In genomic region chr9:86057491-86057890, GRCh38 we compare ENCODE assay signal across 30 cellular contexts.
"Had no signal": no experiment of that assay in that cellular context is flagged by ENCODE, and none has a peak within 500 bp of the region (broad histone marks: within the 10 kb centered on the region; RNA-seq: fewer than 3 reads in every experiment).

No MANE protein-coding gene starts in this region.

- H3K4me3 ChIP-seq: ovary, right lobe of liver, sigmoid colon, suprapubic skin, testis, tibial artery, transverse colon, upper lobe of right lung, uterus had no signal

- H3K9me3 Mint-ChIP-seq: naive thymus-derived CD8-positive, alpha-beta T cell; natural killer cell treated with Interleukin-12 subunit alpha and Interleukin-12 subunit beta and Interleukin-15 and Interleukin-18, amount 100 ng/mL, for 72 hours; nephron progenitor cell; neural crest cell; stimulated activated effector memory CD8-positive, alpha-beta T cell treated with anti-CD3 and anti-CD28 coated beads, Interleukin-12 subunit alpha, Interleukin-12 subunit beta, amount 100 ng/mL, for 72 hours; stimulated activated naive CD8-positive, alpha-beta T cell treated with anti-CD3 and anti-CD28 coated beads, Interleukin-15, Interleukin-2, amounts not matched to agents 100 ng/mL and 50 ng/mL, for 24 hours; type B pancreatic cell had no signal

- H3K27me3 Mint-ChIP-seq: progenitor cell of endocrine pancreas, type B pancreatic cell had no signal

- H3K27ac Mint-ChIP-seq: naive B cell; natural killer cell treated with Interleukin-12 subunit alpha and Interleukin-12 subunit beta and Interleukin-15 and Interleukin-18, amount 100 ng/mL, for 72 hours; nephron progenitor cell; progenitor cell of endocrine pancreas; stimulated activated effector memory CD8-positive, alpha-beta T cell treated with anti-CD3 and anti-CD28 coated beads, Interleukin-12 subunit alpha, Interleukin-12 subunit beta, amount 100 ng/mL, for 72 hours; stimulated activated naive CD8-positive, alpha-beta T cell treated with anti-CD3 and anti-CD28 coated beads, Interleukin-15, Interleukin-2, amounts not matched to agents 100 ng/mL and 50 ng/mL, for 24 hours; type B pancreatic cell had no signal

- H3K9ac ChIP-seq: parathyroid adenoma had no signal

- H3K79me2 ChIP-seq: parathyroid adenoma had no signal

- FAIRE-seq: small intestine had no signal

- H2AFZ ChIP-seq: parathyroid adenoma had no signal

- H3K9me3 ChIP-seq: ovary, right lobe of liver, sigmoid colon, suprapubic skin, testis, tibial artery, transverse colon, upper lobe of right lung, uterus had no signal

- DNase-seq: naive B cell; naive thymus-derived CD8-positive, alpha-beta T cell; nephron progenitor cell; occipital lobe; ovary; posterior cingulate gyrus; retina; right cardiac atrium; right lobe of liver; sigmoid colon; small intestine; stimulated activated CD4-positive, alpha-beta T cell treated with anti-CD3 and anti-CD28 coated beads, Interleukin-15, amount 100 ng/mL, for 24 hours; stimulated activated CD4-positive, alpha-beta T cell treated with anti-CD3 and anti-CD28 coated beads, Interleukin-2, amount 100 ng/mL, for 24 hours; stimulated activated CD4-positive, alpha-beta T cell treated with anti-CD3 and anti-CD28 coated beads, Interleukin-2, amount 100 ng/mL, for 48 hours; stimulated activated CD4-positive, alpha-beta T cell treated with anti-CD3 and anti-CD28 coated beads, Interleukin-4, amount 100 ng/mL, for 24 hours; stimulated activated naive CD4-positive, alpha-beta T cell; substantia nigra; testis; tibial artery; transverse colon; upper lobe of right lung; uterus had no signal

- H3K36me3 ChIP-seq: ovary, right lobe of liver, sigmoid colon, suprapubic skin, tibial artery, transverse colon, upper lobe of right lung, uterus had no signal

- H3K4me1 Mint-ChIP-seq: naive B cell; naive thymus-derived CD8-positive, alpha-beta T cell; neural crest cell had no signal

- H3K4me1 ChIP-seq: parathyroid adenoma, sigmoid colon, suprapubic skin, testis, tibial artery, upper lobe of right lung, uterus had no signal

- H3K27me3 ChIP-seq: ovary, right lobe of liver, sigmoid colon, suprapubic skin, testis, tibial artery, transverse colon, upper lobe of right lung, uterus had no signal

- H3K27ac ChIP-seq: ovary, parathyroid adenoma, right lobe of liver, sigmoid colon, suprapubic skin, testis, tibial artery, transverse colon, upper lobe of right lung, uterus had no signal

- H3K36me3 Mint-ChIP-seq: naive B cell; naive thymus-derived CD8-positive, alpha-beta T cell; natural killer cell treated with Interleukin-12 subunit alpha and Interleukin-12 subunit beta and Interleukin-15 and Interleukin-18, amount 100 ng/mL, for 72 hours; stimulated activated effector memory CD8-positive, alpha-beta T cell treated with anti-CD3 and anti-CD28 coated beads, Interleukin-12 subunit alpha, Interleukin-12 subunit beta, amount 100 ng/mL, for 72 hours had no signal

- H3K4me3 Mint-ChIP-seq: naive B cell; naive thymus-derived CD8-positive, alpha-beta T cell; natural killer cell treated with Interleukin-12 subunit alpha and Interleukin-12 subunit beta and Interleukin-15 and Interleukin-18, amount 100 ng/mL, for 72 hours; nephron progenitor cell; neural crest cell; stimulated activated effector memory CD8-positive, alpha-beta T cell treated with anti-CD3 and anti-CD28 coated beads, Interleukin-12 subunit alpha, Interleukin-12 subunit beta, amount 100 ng/mL, for 72 hours; stimulated activated naive CD8-positive, alpha-beta T cell treated with anti-CD3 and anti-CD28 coated beads, Interleukin-15, Interleukin-2, amounts not matched to agents 100 ng/mL and 50 ng/mL, for 24 hours; type B pancreatic cell had no signal

- ATAC-seq: naive thymus-derived CD8-positive, alpha-beta T cell; natural killer cell treated with Interleukin-12 subunit alpha and Interleukin-12 subunit beta and Interleukin-15 and Interleukin-18, amount 100 ng/mL, for 72 hours; stimulated activated effector memory CD8-positive, alpha-beta T cell treated with anti-CD3 and anti-CD28 coated beads, Interleukin-12 subunit alpha, Interleukin-12 subunit beta, amount 100 ng/mL, for 72 hours; upper lobe of right lung had no signal
